8 cellular contexts compared by ENCODE assay signal in the genomic region with DNA sequence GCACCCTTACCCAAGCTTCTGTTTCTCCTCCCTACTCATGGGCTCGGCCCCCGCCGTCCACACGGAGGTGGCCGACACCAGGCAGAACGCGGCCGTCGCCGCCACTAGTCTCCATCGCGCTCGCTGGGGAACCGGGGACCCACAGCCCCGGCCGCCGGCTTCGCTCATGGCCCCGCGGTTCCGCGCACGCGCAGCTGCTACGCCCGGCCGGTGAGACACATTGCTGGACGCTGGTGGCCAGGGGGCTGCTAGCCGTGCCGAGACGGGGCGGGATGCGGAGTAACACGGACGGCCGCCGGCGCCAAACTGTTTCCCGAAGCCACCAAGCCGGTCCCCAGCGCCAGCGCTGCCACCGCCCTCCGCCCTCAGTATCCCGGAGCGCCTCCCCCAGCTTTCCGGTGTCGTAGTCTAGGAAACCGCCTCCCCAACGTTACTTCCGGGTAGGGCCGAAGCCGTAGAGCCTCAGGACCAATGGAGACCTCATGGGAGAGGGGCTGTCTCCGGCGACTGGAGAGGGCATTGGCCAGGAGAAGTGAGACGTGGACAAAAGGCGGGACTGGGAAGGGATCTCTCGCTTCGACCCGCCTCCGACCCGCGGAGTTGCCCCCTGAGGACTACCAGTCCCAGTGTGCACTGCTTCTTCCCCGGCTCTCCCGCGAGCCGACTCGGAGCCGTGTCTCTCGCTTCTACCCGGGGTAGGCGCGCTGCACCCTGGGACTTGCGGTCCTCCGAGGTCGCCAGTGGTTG. TPM values are rescaled to one million over a fixed set of nuclear protein-coding genes. Genes with fewer than 3 reads are reported as not detected.
DNase-seq lines count a peak whose midpoint lies in the region; ATAC-seq and TF ChIP-seq lines count a peak whose summit lies in the region.

A gene with protein sequence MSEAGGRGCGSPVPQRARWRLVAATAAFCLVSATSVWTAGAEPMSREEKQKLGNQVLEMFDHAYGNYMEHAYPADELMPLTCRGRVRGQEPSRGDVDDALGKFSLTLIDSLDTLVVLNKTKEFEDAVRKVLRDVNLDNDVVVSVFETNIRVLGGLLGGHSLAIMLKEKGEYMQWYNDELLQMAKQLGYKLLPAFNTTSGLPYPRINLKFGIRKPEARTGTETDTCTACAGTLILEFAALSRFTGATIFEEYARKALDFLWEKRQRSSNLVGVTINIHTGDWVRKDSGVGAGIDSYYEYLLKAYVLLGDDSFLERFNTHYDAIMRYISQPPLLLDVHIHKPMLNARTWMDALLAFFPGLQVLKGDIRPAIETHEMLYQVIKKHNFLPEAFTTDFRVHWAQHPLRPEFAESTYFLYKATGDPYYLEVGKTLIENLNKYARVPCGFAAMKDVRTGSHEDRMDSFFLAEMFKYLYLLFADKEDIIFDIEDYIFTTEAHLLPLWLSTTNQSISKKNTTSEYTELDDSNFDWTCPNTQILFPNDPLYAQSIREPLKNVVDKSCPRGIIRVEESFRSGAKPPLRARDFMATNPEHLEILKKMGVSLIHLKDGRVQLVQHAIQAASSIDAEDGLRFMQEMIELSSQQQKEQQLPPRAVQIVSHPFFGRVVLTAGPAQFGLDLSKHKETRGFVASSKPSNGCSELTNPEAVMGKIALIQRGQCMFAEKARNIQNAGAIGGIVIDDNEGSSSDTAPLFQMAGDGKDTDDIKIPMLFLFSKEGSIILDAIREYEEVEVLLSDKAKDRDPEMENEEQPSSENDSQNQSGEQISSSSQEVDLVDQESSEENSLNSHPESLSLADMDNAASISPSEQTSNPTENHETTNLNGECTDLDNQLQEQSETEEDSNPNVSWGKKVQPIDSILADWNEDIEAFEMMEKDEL (minus strand): TSS at position 380 of the 747 bp plus-strand sequence. CDS start 212 bp downstream, at position 168.

- peak within 1 kb of the TSS; percentile 86 for H3K4me2 ChIP-seq in SK-N-SH

- peak; percentile 91 for ATAC-seq in HG02571 (IDR thresholded peaks at IDR 0.05; ENCODE audit: unreplicated experiment)
- ATAC-seq in gastroesophageal sphincter, result peak; percentile 99

- TF ChIP-seq RAD21 in SK-N-SH (IDR thresholded peaks at IDR 0.05; ENCODE audit: low read length), result no peak

- no peaks in the 10 kb centered on the region for H3K9me2 ChIP-seq in SK-N-SH

- no peaks in the 10 kb centered on the region for H3K27me3 ChIP-seq in SK-N-SH (ENCODE audit: insufficient read depth)
- H3K27me3 ChIP-seq in gastroesophageal sphincter, result no peaks in the 10 kb centered on the region
- no peaks in the 10 kb centered on the region for H3K27me3 ChIP-seq in neutrophil

- H4K20me1 ChIP-seq in SK-N-SH (ENCODE audit: insufficient read depth), result 0 out of 2 replicates have a peak, but pooled peaks cover 5% of the 10 kb centered on the region

- H3K9ac ChIP-seq in SK-N-SH, result peak within 1 kb of the TSS; percentile 79

- peak within 1 kb of the TSS; percentile 88 to 96 for H3K27ac ChIP-seq in SK-N-SH (ENCODE audit: low read depth in 2 of 2, low read length in 1 of 2)
- H3K27ac ChIP-seq in gastroesophageal sphincter, result peak within 1 kb of the TSS; percentile 67 to 98 (median 96)
- H3K27ac ChIP-seq in neutrophil, result peak within 1 kb of the TSS; percentile 94
- peak within 1 kb of the TSS; percentile 91 for H3K27ac ChIP-seq in substantia nigra (ENCODE audit: low read depth, low read length, poor library complexity, severe bottlenecking)

- H3K36me3 ChIP-seq in SK-N-SH (replicated peaks in 1 of 2; ENCODE audit: control insufficient read depth in 1 of 2, insufficient read depth in 2 of 2, low read length in 1 of 2) (no peaks in the 10 kb centered on the region), gastroesophageal sphincter (no peaks in the 10 kb centered on the region), neutrophil (no peaks in the 10 kb centered on the region)

- WGBS in SK-N-SH (ENCODE audit: low lambda C conversion rate), result 0% methylated on average over 15 of the region's 76 CpGs
- no CpG with 5 or more reads among the region's 76 CpGs for WGBS in gastroesophageal sphincter (ENCODE audit: low coverage in 1 of 2), 2 donors

- no peak for TF ChIP-seq EP300 in SK-N-SH (IDR thresholded peaks at IDR 0.05; ENCODE audit: borderline replicate concordance in 1 of 2, low read depth in 1 of 2, low read length in 1 of 2)
- no peak for TF ChIP-seq EP300 in gastroesophageal sphincter (IDR thresholded peaks at IDR 0.05)

- POLR2A ChIA-PET in SK-N-SH (lab: Yijun Ruan, JAX), result no interaction called here

- TF ChIP-seq POLR2A in gastroesophageal sphincter (IDR thresholded peaks at IDR 0.05), result peak; percentile 96

- CTCF ChIA-PET in SK-N-SH (lab: Yijun Ruan, JAX), result interaction anchor here (0.6 kb wide), 2 partner anchors 65 to 419 kb away, joined by 3 to 4 read pairs; no protein-coding TSS in a partner anchor

- peaks cover 40% of the 10 kb centered on the region for H3K79me2 ChIP-seq in SK-N-SH (ENCODE audit: insufficient read depth)

- no peak for TF ChIP-seq CTCF in SK-N-SH (IDR thresholded peaks at IDR 0.05)
- TF ChIP-seq CTCF in gastroesophageal sphincter (IDR thresholded peaks at IDR 0.05), result peak in 2 of 4 experiments; percentile 2 to 4
- TF ChIP-seq CTCF in neutrophil (IDR thresholded peaks at IDR 0.05), result no peak

- peaks cover 4% of the 10 kb centered on the region for H3F3A ChIP-seq in SK-N-SH (replicated peaks; ENCODE audit: insufficient read depth)

- DNase-seq in GM04504 (ENCODE audit: low read depth) (peak; percentile 99), NCI-H1048 (lab: John Stamatoyannopoulos, UW) (peak; percentile 100), SK-N-SH (peak; percentile 94), substantia nigra (lab: John Stamatoyannopoulos, UW) (peak; percentile 85 to 100 (median 99))
- DNase-seq in activated naive CD4-positive, alpha-beta T cell treated with anti-CD3 and anti-CD28 coated beads, Interleukin-2, amount 50 U/mL, for 16 hours, result peak; percentile 98

- H3K9me3 ChIP-seq in SK-N-SH (no peaks in the 10 kb centered on the region), gastroesophageal sphincter (no peaks in the 10 kb centered on the region), neutrophil (no peaks in the 10 kb centered on the region)

- H3K4me3 ChIP-seq in SK-N-SH (ENCODE audit: low read depth in 2 of 2, low read length in 1 of 2), result peak within 1 kb of the TSS; percentile 91 to 98
- H3K4me3 ChIP-seq in gastroesophageal sphincter, result peak within 1 kb of the TSS; percentile 65 to 90
- H3K4me3 ChIP-seq in neutrophil (ENCODE audit: low read depth in 1 of 2, low read length in 1 of 2), result peak within 1 kb of the TSS; percentile 89 to 95

- H2AFZ ChIP-seq in SK-N-SH (ENCODE audit: low read depth), result peak within 1 kb of the TSS; percentile 89

- H3K4me1 ChIP-seq in SK-N-SH (ENCODE audit: control insufficient read depth in 1 of 2, insufficient read depth in 2 of 2, low read depth in 1 of 2, low read length in 1 of 2) (peaks cover 5 to 13% of the 10 kb centered on the region in 2 experiments; a peak in 3 of 4 replicates), gastroesophageal sphincter (peaks cover 0 to 27% (median 0%) of the 10 kb centered on the region in 3 donors), neutrophil (ENCODE audit: control insufficient read depth in 1 of 2, insufficient read depth in 1 of 2, low read depth in 1 of 2, low read length in 1 of 2) (peaks cover 29 to 33% of the 10 kb centered on the region in 2 experiments)

TF ChIP-seq in SK-N-SH, 30 proteins besides CTCF, POLR2A, EP300 and RAD21 (continues in another document):
- TF ChIP-seq EZH2phosphoT487 (IDR thresholded peaks at IDR 0.05; ENCODE audit: borderline replicate concordance, low read depth) (no peak), SIN3A (IDR thresholded peaks at IDR 0.05; ENCODE audit: borderline replicate concordance, low read depth, low read length) (peak; percentile 26; the same call in 1 of the 2 replicates), TCF12 (IDR thresholded peaks at IDR 0.05) (no peak), MEF2A (IDR thresholded peaks at IDR 0.05; ENCODE audit: borderline replicate concordance, low read depth) (no peak), FOXJ3 (CRISPR knock-in tag; IDR thresholded peaks at IDR 0.05) (no peak), FOSL2 (IDR thresholded peaks at IDR 0.05; ENCODE audit: borderline replicate concordance, low read depth) (no peak), POLR2AphosphoS5 (IDR thresholded peaks at IDR 0.05; ENCODE audit: low read depth, low read length) (peak; percentile 77), GATA2 (CRISPR knock-in tag; IDR thresholded peaks at IDR 0.05) (no peak)
- TF ChIP-seq, protein P1, sequence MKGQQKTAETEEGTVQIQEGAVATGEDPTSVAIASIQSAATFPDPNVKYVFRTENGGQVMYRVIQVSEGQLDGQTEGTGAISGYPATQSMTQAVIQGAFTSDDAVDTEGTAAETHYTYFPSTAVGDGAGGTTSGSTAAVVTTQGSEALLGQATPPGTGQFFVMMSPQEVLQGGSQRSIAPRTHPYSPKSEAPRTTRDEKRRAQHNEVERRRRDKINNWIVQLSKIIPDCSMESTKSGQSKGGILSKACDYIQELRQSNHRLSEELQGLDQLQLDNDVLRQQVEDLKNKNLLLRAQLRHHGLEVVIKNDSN (IDR thresholded peaks at IDR 0.05; ENCODE audit: borderline replicate concordance, low read depth), result no peak

RNA-seq across cellular contexts. Expression of the gene that starts here (rescaled TPM):
- 28.6 and 37.2 TPM in 2 replicates for polyA plus RNA-seq in SK-N-SH (2012; rRNA removed)
- polyA plus RNA-seq in SK-N-SH (2012; cell fraction: cytosol; rRNA removed), result 34.7 and 42.6 TPM in 2 replicates
- 16.2 and 48.0 TPM in 2 replicates for polyA plus RNA-seq in SK-N-SH (2012; cell fraction: nucleus; rRNA removed)
- 10 to 100 TPM; 22.8 to 34.7 (median 31.3) TPM for total RNA-seq in gastroesophageal sphincter

Comparison
In these comparisons a context has a peak if more than half of its experiments do, and no peak if none do; other contexts are left out.
1. Peak in every context shown above with its lines: DNase-seq, ATAC-seq, H3K4me3 ChIP-seq and H3K27ac ChIP-seq.